Comparison of ENCODE assay signal across 31 cellular contexts in genomic region chr1:16241116-16241763, GRCh38. TPM values are rescaled to one million over a fixed set of nuclear protein-coding genes. Genes with fewer than 3 reads are reported as not detected.
DNase-seq lines count a peak whose midpoint lies in the region; ATAC-seq, FAIRE-seq and TF ChIP-seq lines count a peak whose summit lies in the region.
"Had no signal": no experiment of that assay in that cellular context is flagged by ENCODE, and none has a peak within 500 bp of the region (broad histone marks: within the 10 kb centered on the region; RNA-seq: fewer than 3 reads in every experiment).

No MANE protein-coding gene starts in this region.

- no peaks in the 10 kb centered on the region for H3K36me3 ChIP-seq in right atrium auricular region
- no peaks in the 10 kb centered on the region for H3K36me3 ChIP-seq in HepG2 (replicated peaks in 1 of 2; ENCODE audit: control insufficient read depth in 1 of 2, insufficient read depth in 2 of 2, low read length in 2 of 2)
- H3K36me3 ChIP-seq: adrenal gland, brain microvascular endothelial cell, WERI-Rb-1 had no signal

- no peaks in the 10 kb centered on the region for H3K27me3 ChIP-seq in right atrium auricular region
- H3K27me3 ChIP-seq in HepG2 (ENCODE audit: control insufficient read depth in 1 of 2, insufficient read depth in 2 of 2, low read length in 2 of 2): no peaks in the 10 kb centered on the region
- H3K27me3 ChIP-seq: adrenal gland, brain microvascular endothelial cell, tibial nerve had no signal

- no peak for TF ChIP-seq CTCF in right atrium auricular region (IDR thresholded peaks at IDR 0.05)
- TF ChIP-seq CTCF in HepG2 (CRISPR knock-in tag; IDR thresholded peaks at IDR 0.05): no peak

- intact Hi-C loops in left ventricle myocardium superior (cut with micrococcal nuclease): no loop called here
- intact Hi-C loops in HepG2 (cut with micrococcal nuclease; ENCODE audit: unreplicated experiment): no loop called here

- WGBS in HepG2 (ENCODE audit: low lambda C conversion rate): 26% methylated on average over 7 of the region's 10 CpGs

- no TSS peak for BruUV-seq in HepG2 (replicated peaks; lab: Mats Ljungman, UMichigan)

- no peak overlapping the region for H3K4me3 ChIP-seq in right atrium auricular region
- no peak overlapping the region; a peak in 1 of 6 replicates for H3K4me3 ChIP-seq in HepG2 (replicated peaks in 1 of 3; ENCODE audit: insufficient read depth in 1 of 3, low read depth in 2 of 3, low read length in 3 of 3)
- H3K4me3 ChIP-seq: adrenal gland, PC-9, tibial nerve had no signal

- H2AFZ ChIP-seq in HepG2 (ENCODE audit: low read length): no peak overlapping the region
- H2AFZ ChIP-seq: PC-9 had no signal

- ATAC-seq in left ventricle myocardium superior (no peak), HepG2 (peak; percentile 13; the same call in 1 of the 3 replicates), GM21360 (IDR thresholded peaks at IDR 0.05; ENCODE audit: unreplicated experiment) (no peak), GM21576 (IDR thresholded peaks at IDR 0.05; ENCODE audit: unreplicated experiment) (no peak), HG02938 (IDR thresholded peaks at IDR 0.05; ENCODE audit: unreplicated experiment) (no peak)
- ATAC-seq: activated T-cell treated with anti-CD3 and anti-CD28 coated beads, Interleukin-2, amount 50 U/mL, for 72 hours; naive thymus-derived CD8-positive, alpha-beta T cell had no signal

- H3K4me1 ChIP-seq in right atrium auricular region: peaks cover 0 to 28% of the 10 kb centered on the region in 2 donors
- H3K4me1 ChIP-seq in HepG2 (ENCODE audit: insufficient read depth, low read length): peaks cover 53% of the 10 kb centered on the region

- in situ Hi-C loops in HepG2 (cut with HindIII; ENCODE audit: extremely low pct_ligation_motif_present, low pct_unique_long_range_greater_than_20kb): loop anchor here (5.0 kb wide), 2 partner anchors 34 to 164 kb away; no protein-coding TSS in a partner anchor

- H3K27ac ChIP-seq in right atrium auricular region: no peak overlapping the region
- H3K27ac ChIP-seq in HepG2 (ENCODE audit: extremely low read length, insufficient read depth, low read length): no peak overlapping the region
- H3K27ac ChIP-seq: adrenal gland, brain microvascular endothelial cell, epithelial cell of prostate, KMS-11, PC-9, tibial nerve, WERI-Rb-1 had no signal

- no peak for TF ChIP-seq RAD21 in HepG2 (CRISPR knock-in tag; IDR thresholded peaks at IDR 0.05)

- no peaks in the 10 kb centered on the region for H3K79me2 ChIP-seq in HepG2 (ENCODE audit: insufficient read depth, low read length)

- DNase-seq in left ventricle myocardium superior (peak; percentile 14), right atrium auricular region (ENCODE audit: low spot score) (no peak), NCI-H748 (lab: John Stamatoyannopoulos, UW; ENCODE audit: unreplicated experiment) (peak; percentile 84), HepG2 (ENCODE audit: low spot score) (peak; percentile 16), NCI-H2029 treated with DMSO at 0.1 percent for 48 hours (lab: John Stamatoyannopoulos, UW) (no peak)
- DNase-seq: activated CD4-positive, alpha-beta T cell treated with anti-CD3 and anti-CD28 coated beads, Interleukin-2, amount 10 ng/mL, durations not matched to agents 7 days and 5 days; activated naive CD4-positive, alpha-beta T cell treated with anti-CD3 and anti-CD28 coated beads for 36 hours; activated T-cell treated with anti-CD3 and anti-CD28 coated beads, Interleukin-2, amount 50 U/mL, for 72 hours; brain microvascular endothelial cell; CD8-positive, alpha-beta memory T cell; DMS153; effector CD8-positive, alpha-beta T cell; H9; MM.1S; naive thymus-derived CD8-positive, alpha-beta T cell; NCI-H446; PC-9; SHP77; small intestine; stimulated activated CD8-positive, alpha-beta memory T cell treated with anti-CD3 and anti-CD28 coated beads, Interleukin-4, amount 100 ng/mL, for 48 hours; T-helper 9 cell; WERI-Rb-1 had no signal

- CTCF ChIA-PET in HepG2 (lab: Yijun Ruan, JAX; ENCODE audit: low intra/inter-chr PET ratio, low total read pairs): interaction anchor here (0.7 kb wide), 1 partner anchor 33 kb away, joined by 3 read pairs; no protein-coding TSS in a partner anchor

- POLR2A ChIA-PET in HepG2 (lab: Yijun Ruan, JAX): interaction anchor here (0.5 kb wide), 1 partner anchor 775 kb away, joined by 5 read pairs; no protein-coding TSS in a partner anchor

- H3K9ac ChIP-seq in HepG2 (ENCODE audit: insufficient read depth, low read depth, low read length): no peak overlapping the region
- H3K9ac ChIP-seq: KMS-11 had no signal

- TF ChIP-seq POLR2A in HepG2 (IDR thresholded peaks at IDR 0.05; ENCODE audit: insufficient read depth in 1 of 2, low read depth in 2 of 2, low read length in 2 of 2): no peak

- no peak for TF ChIP-seq EP300 in HepG2 (IDR thresholded peaks at IDR 0.05; ENCODE audit: low read depth in 2 of 2, low read length in 2 of 2)
- no peak for TF ChIP-seq EP300 in HepG2 (CRISPR knock-in tag; IDR thresholded peaks at IDR 0.05; ENCODE audit: borderline replicate concordance)

- FAIRE-seq in HepG2 (lab: Jason Lieb, UNC): peak; percentile 15
- FAIRE-seq: keratinocyte, small intestine had no signal

- no peaks in the 10 kb centered on the region for H4K20me1 ChIP-seq in HepG2 (ENCODE audit: insufficient read depth, low read length)

- H3K4me2 ChIP-seq in HepG2 (ENCODE audit: low read depth, low read length): peak overlapping the region; percentile 50
- H3K4me2 ChIP-seq: KMS-11, PC-9 had no signal

- no peaks in the 10 kb centered on the region for H3K9me3 ChIP-seq in right atrium auricular region
- no peaks in the 10 kb centered on the region for H3K9me3 ChIP-seq in HepG2 (ENCODE audit: low read length)
- H3K9me3 ChIP-seq: adrenal gland, tibial nerve had no signal

TF ChIP-seq in HepG2, 621 proteins besides CTCF, POLR2A, EP300 and RAD21 (continues in another document):
- TF ChIP-seq ZNF530 (CRISPR knock-in tag; IDR thresholded peaks at IDR 0.05; ENCODE audit: low read depth): no peak
- TF ChIP-seq CBX5 (CRISPR knock-in tag; IDR thresholded peaks at IDR 0.05; ENCODE audit: borderline replicate concordance): no peak
- no peak for TF ChIP-seq YEATS2 (CRISPR knock-in tag; IDR thresholded peaks at IDR 0.05; ENCODE audit: borderline replicate concordance)
- TF ChIP-seq SRF (IDR thresholded peaks at IDR 0.05; ENCODE audit: low read depth, low read length): peak; percentile 73; the same call in 1 of the 2 replicates

RNA-seq across cellular contexts. Expression of gene CPLANE2, which starts 4.3 kb away (rescaled TPM):
- total RNA-seq in left ventricle myocardium superior (9.7 TPM), right atrium auricular region (1 to 10 TPM; 4.4 to 5.0 TPM), HepG2 (2016; rRNA removed; fragmentation: Illumina TruSeq; extraction: Trizol) (0.98 and 1.6 TPM in 2 replicates)
- total RNA-seq in HepG2 (2016; cell fraction: cytosol; rRNA removed; fragmentation: Illumina TruSeq; extraction: Trizol; ENCODE audit: low read depth): 0.62 and 0.71 TPM in 2 replicates
- total RNA-seq in HepG2 (2016; cell fraction: insoluble cytoplasmic fraction; rRNA removed; fragmentation: Illumina TruSeq; extraction: Trizol): 1.00 and 1.9 TPM in 2 replicates
- 1.8 and 1.9 TPM in 2 replicates for total RNA-seq in HepG2 (2016; cell fraction: membrane; rRNA removed; fragmentation: Illumina TruSeq; extraction: Trizol)
- total RNA-seq in HepG2 (2016; cell fraction: nucleus; rRNA removed; fragmentation: Illumina TruSeq; extraction: Trizol): 0.99 and 1.3 TPM in 2 replicates
- polyA plus RNA-seq in HepG2 (2011; rRNA removed): 0.27 and 0.29 TPM in 2 replicates
- polyA plus RNA-seq in HepG2 (2011; cell fraction: cytosol; rRNA removed): 0.12 and 0.42 TPM in 2 replicates
- polyA plus RNA-seq in HepG2 (2011; cell fraction: nucleus; rRNA removed): 0.43 and 0.48 TPM in 2 replicates
- 0.38 and 0.53 TPM in 2 replicates for polyA plus RNA-seq in HepG2 (2012)
- 0.38 and 0.65 TPM in 2 replicates for polyA plus RNA-seq in HepG2 (2016; cell fraction: cytosol; fragmentation: Illumina TruSeq; extraction: Trizol; ENCODE audit: low read depth)
- polyA plus RNA-seq in HepG2 (2016; cell fraction: insoluble cytoplasmic fraction; fragmentation: Illumina TruSeq; extraction: Trizol; ENCODE audit: low read depth): 0.47 and 0.85 TPM in 2 replicates
- 0.76 and 1.2 TPM in 2 replicates for polyA plus RNA-seq in HepG2 (2016; cell fraction: membrane; fragmentation: Illumina TruSeq; extraction: Trizol; ENCODE audit: low read depth)
- 0.41 and 2.0 TPM in 2 replicates for polyA plus RNA-seq in HepG2 (2016; cell fraction: nucleus; fragmentation: Illumina TruSeq; extraction: Trizol; ENCODE audit: insufficient read depth, low read depth)
- polyA minus RNA-seq in HepG2 (2011; rRNA and poly(A)+ RNA removed; ENCODE audit: low replicate concordance): 4.2 and 10.4 TPM in 2 replicates
- 2.1 TPM in 1 of 2 replicates, not detected in the other for polyA minus RNA-seq in HepG2 (2011; cell fraction: cytosol; rRNA and poly(A)+ RNA removed)
- 0.39 and 1.1 TPM in 2 replicates for polyA minus RNA-seq in HepG2 (2011; cell fraction: nucleus; rRNA and poly(A)+ RNA removed)

RNA-seq across cellular contexts. Expression of gene ARHGEF19, which starts 28.8 kb away (rescaled TPM):
- total RNA-seq in left ventricle myocardium superior (2.0 TPM), right atrium auricular region (1 to 10 TPM; 1.5 to 4.8 TPM), HepG2 (2016; rRNA removed; fragmentation: Illumina TruSeq; extraction: Trizol) (1.8 and 2.0 TPM in 2 replicates)
- 0.53 and 1.0 TPM in 2 replicates for total RNA-seq in HepG2 (2016; cell fraction: cytosol; rRNA removed; fragmentation: Illumina TruSeq; extraction: Trizol; ENCODE audit: low read depth)
- 1.4 and 2.3 TPM in 2 replicates for total RNA-seq in HepG2 (2016; cell fraction: insoluble cytoplasmic fraction; rRNA removed; fragmentation: Illumina TruSeq; extraction: Trizol)
- 1.3 and 1.5 TPM in 2 replicates for total RNA-seq in HepG2 (2016; cell fraction: membrane; rRNA removed; fragmentation: Illumina TruSeq; extraction: Trizol)
- total RNA-seq in HepG2 (2016; cell fraction: nucleus; rRNA removed; fragmentation: Illumina TruSeq; extraction: Trizol): 1.9 and 2.1 TPM in 2 replicates
- 1.7 and 2.2 TPM in 2 replicates for polyA plus RNA-seq in HepG2 (2011; rRNA removed)
- polyA plus RNA-seq in HepG2 (2011; cell fraction: cytosol; rRNA removed): 1.7 and 2.2 TPM in 2 replicates
- 9.9 and 10.1 TPM in 2 replicates for polyA plus RNA-seq in HepG2 (2011; cell fraction: nucleus; rRNA removed)
- 0.88 and 1.6 TPM in 2 replicates for polyA plus RNA-seq in HepG2 (2012)
- polyA plus RNA-seq in HepG2 (2016; cell fraction: cytosol; fragmentation: Illumina TruSeq; extraction: Trizol; ENCODE audit: low read depth): 0.47 and 1.2 TPM in 2 replicates
- 1.7 and 2.2 TPM in 2 replicates for polyA plus RNA-seq in HepG2 (2016; cell fraction: insoluble cytoplasmic fraction; fragmentation: Illumina TruSeq; extraction: Trizol; ENCODE audit: low read depth)
- 0.94 and 1.7 TPM in 2 replicates for polyA plus RNA-seq in HepG2 (2016; cell fraction: membrane; fragmentation: Illumina TruSeq; extraction: Trizol; ENCODE audit: low read depth)
- 4.0 and 5.0 TPM in 2 replicates for polyA plus RNA-seq in HepG2 (2016; cell fraction: nucleus; fragmentation: Illumina TruSeq; extraction: Trizol; ENCODE audit: insufficient read depth, low read depth)
- polyA minus RNA-seq in HepG2 (2011; rRNA and poly(A)+ RNA removed; ENCODE audit: low replicate concordance): 1.3 and 7.5 TPM in 2 replicates
- polyA minus RNA-seq in HepG2 (2011; cell fraction: cytosol; rRNA and poly(A)+ RNA removed): 0.69 and 0.79 TPM in 2 replicates
- 1.4 and 2.1 TPM in 2 replicates for polyA minus RNA-seq in HepG2 (2011; cell fraction: nucleus; rRNA and poly(A)+ RNA removed)
- total RNA-seq: HT1080 had no signal

Comparison
In these comparisons a context has a peak if more than half of its experiments do, and no peak if none do; other contexts are left out.
1. DNase-seq: peak in left ventricle myocardium superior (single experiment), NCI-H748 (single experiment) and HepG2 (single experiment); none in right atrium auricular region (single experiment) and NCI-H2029 treated with DMSO at 0.1 percent for 48 hours (single experiment).